In the genomic region with DNA sequence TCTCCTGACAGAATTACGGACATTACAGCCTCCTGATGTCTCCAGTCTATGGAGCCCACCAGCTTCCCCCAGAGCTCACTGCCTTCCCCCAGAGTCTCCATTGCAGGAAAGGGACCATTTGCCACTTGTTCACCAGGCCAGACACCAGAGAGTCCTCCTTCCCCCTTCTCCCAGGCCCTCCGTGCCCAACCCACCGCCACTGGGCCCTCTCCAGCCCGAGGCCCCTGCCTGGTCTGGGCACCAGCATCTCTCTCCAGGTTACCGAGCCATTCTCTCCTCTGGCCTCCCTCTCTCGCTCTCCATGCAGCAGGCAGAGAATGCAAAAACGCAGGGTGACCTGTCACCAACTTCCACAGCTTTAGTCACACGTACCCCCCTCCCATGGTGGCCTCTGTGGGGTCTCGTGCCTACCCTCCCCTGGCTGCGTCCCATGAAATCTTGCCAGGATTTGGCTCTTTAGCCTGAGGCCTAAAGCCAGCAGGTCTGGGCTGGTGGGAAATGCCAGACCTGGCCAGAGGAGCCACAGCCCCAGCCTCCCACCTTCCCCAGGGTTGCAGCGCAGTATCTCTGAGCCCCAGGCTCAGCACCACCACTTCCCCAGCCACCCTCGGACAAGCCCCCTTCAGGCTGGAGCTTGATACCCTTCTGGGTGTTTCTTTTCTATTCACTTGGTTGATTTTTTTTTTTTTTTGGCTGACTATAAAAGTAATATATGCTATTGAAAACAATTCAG, we compare ENCODE assay signal across 10 cellular contexts. TPM values are rescaled to one million over a fixed set of nuclear protein-coding genes. Genes with fewer than 3 reads are reported as not detected.
A peak's percentile ranks its signal among the peaks of the same experiment; 100 is the strongest.
DNase-seq lines count a peak whose midpoint lies in the region; ATAC-seq and TF ChIP-seq lines count a peak whose summit lies in the region.
"Had no signal": no experiment of that assay in that cellular context is flagged by ENCODE, and none has a peak within 500 bp of the region (broad histone marks: within the 10 kb centered on the region; RNA-seq: fewer than 3 reads in every experiment).

No MANE protein-coding gene starts in this region.

- WGBS in endodermal cell (ENCODE audit: insufficient coverage in 1 of 2, insufficient read length in 1 of 2), 2 experiments = 87 to 91% methylated on average over 8 to 12 of the region's 12 CpGs

- no peak overlapping the region for H3K9ac ChIP-seq in endodermal cell (ENCODE audit: extremely low read depth, low read length, poor library complexity, severe bottlenecking)

- H3K27ac ChIP-seq in breast epithelium (peak overlapping the region; percentile 68 to 90), endodermal cell (ENCODE audit: low read depth, low read length) (peak overlapping the region; percentile 13)

- BruUV-seq in MCF 10A (replicated peaks; lab: Mats Ljungman, UMichigan) = no TSS peak

- H3K36me3 ChIP-seq in breast epithelium (no peaks in the 10 kb centered on the region), endodermal cell (ENCODE audit: control insufficient read depth, insufficient read depth, low read length) (no peaks in the 10 kb centered on the region)

- no peaks in the 10 kb centered on the region for H3K27me3 ChIP-seq in breast epithelium
- no peaks in the 10 kb centered on the region for H3K27me3 ChIP-seq in endodermal cell (ENCODE audit: control insufficient read depth, insufficient read depth, low read length, poor library complexity, severe bottlenecking)

- TF ChIP-seq CTCF in breast epithelium (IDR thresholded peaks at IDR 0.05) (no peak), MCF 10A (IDR thresholded peaks at IDR 0.05; ENCODE audit: unreplicated experiment) (no peak), endodermal cell (conservative IDR thresholded peaks at IDR 0.05) (no peak), neural crest cell (conservative IDR thresholded peaks at IDR 0.05) (no peak), type B pancreatic cell (conservative IDR thresholded peaks at IDR 0.05) (no peak)

- H3K4me3 Mint-ChIP-seq in MCF 10A (ENCODE audit: unreplicated experiment) = no peak overlapping the region
- no peak overlapping the region for H3K4me3 Mint-ChIP-seq in endodermal cell
- no peak overlapping the region for H3K4me3 Mint-ChIP-seq in neural crest cell
- H3K4me3 Mint-ChIP-seq in type B pancreatic cell = peak overlapping the region; percentile 27

- TF ChIP-seq POLR2A in breast epithelium (IDR thresholded peaks at IDR 0.05) = no peak

- intact Hi-C loops in breast epithelium (cut with DNase I; ENCODE audit: low total_unique reads) = no loop called here
- intact Hi-C loops in MCF 10A (cut with micrococcal nuclease) = no loop called here

- peaks cover 14 to 24% of the 10 kb centered on the region in 2 donors for H3K4me1 ChIP-seq in breast epithelium
- H3K4me1 ChIP-seq in endodermal cell (ENCODE audit: control insufficient read depth, insufficient read depth, low read length) = peaks cover 40% of the 10 kb centered on the region

- CTCF ChIA-PET in MCF 10A (lab: Yijun Ruan, JAX) = interaction anchor here (0.6 to 1.7 kb wide), 4 partner anchors 9 to 614 kb away, joined by 3 to 5 read pairs (median 3); no protein-coding TSS in a partner anchor

- H3K27ac Mint-ChIP-seq in MCF 10A (ENCODE audit: low read depth, unreplicated experiment) (no peak overlapping the region), endodermal cell (peak overlapping the region; percentile 76), neural crest cell (ENCODE audit: unreplicated experiment) (peak overlapping the region; percentile 95), type B pancreatic cell (peak overlapping the region; percentile 70)

- peak overlapping the region in 2 of 3 donors; percentile 23 to 53 for H3K4me3 ChIP-seq in breast epithelium
- H3K4me3 ChIP-seq in endodermal cell (ENCODE audit: low read length) = no peak overlapping the region
- H3K4me3 ChIP-seq: A549 had no signal

- ATAC-seq in GM18861 (IDR thresholded peaks at IDR 0.05; ENCODE audit: unreplicated experiment) (no peak), GM19351 (IDR thresholded peaks at IDR 0.05; ENCODE audit: unreplicated experiment) (no peak)

- H3K36me3 Mint-ChIP-seq in MCF 10A (ENCODE audit: insufficient read depth, unreplicated experiment) (peaks cover 7% of the 10 kb centered on the region), endodermal cell (ENCODE audit: low read depth) (no peaks in the 10 kb centered on the region), neural crest cell (ENCODE audit: low read depth) (no peaks in the 10 kb centered on the region), type B pancreatic cell (no peaks in the 10 kb centered on the region)

- H3K4me1 Mint-ChIP-seq in MCF 10A (ENCODE audit: insufficient read depth, unreplicated experiment) (peaks cover 25% of the 10 kb centered on the region), endodermal cell (peaks cover 49% of the 10 kb centered on the region), neural crest cell (peaks cover 33% of the 10 kb centered on the region), type B pancreatic cell (ENCODE audit: unreplicated experiment) (peaks cover 36% of the 10 kb centered on the region)

- POLR2A ChIA-PET in MCF 10A (lab: Yijun Ruan, JAX) = no interaction called here

- H3K9me3 ChIP-seq in breast epithelium = no peaks in the 10 kb centered on the region
- no peaks in the 10 kb centered on the region for H3K9me3 ChIP-seq in endodermal cell (ENCODE audit: control insufficient read depth, low read length)
- H3K9me3 ChIP-seq: A549 had no signal

- DNase-seq in breast epithelium (ENCODE audit: low spot score in 2 of 2) (no peak), MCF 10A (ENCODE audit: unreplicated experiment) (no peak), endodermal cell (peak; percentile 49), neural crest cell (ENCODE audit: low read depth, low spot score) (no peak), type B pancreatic cell (ENCODE audit: extremely low spot score, unreplicated experiment) (no peak)
- no peak for DNase-seq in activated CD8-positive, alpha-beta memory T cell treated with anti-CD3 and anti-CD28 coated beads, Interleukin-2, amount 50 U/mL, for 4 hours
- DNase-seq: T-helper 9 cell had no signal

- no peaks in the 10 kb centered on the region for H3K27me3 Mint-ChIP-seq in MCF 10A (ENCODE audit: insufficient read depth, unreplicated experiment)
- no peaks in the 10 kb centered on the region for H3K27me3 Mint-ChIP-seq in endodermal cell (ENCODE audit: insufficient read depth)
- no peaks in the 10 kb centered on the region for H3K27me3 Mint-ChIP-seq in neural crest cell (ENCODE audit: low read depth)
- H3K27me3 Mint-ChIP-seq in type B pancreatic cell = no peaks in the 10 kb centered on the region

- H3K9me3 Mint-ChIP-seq in MCF 10A (ENCODE audit: unreplicated experiment) (no peaks in the 10 kb centered on the region), endodermal cell (no peaks in the 10 kb centered on the region), neural crest cell (no peaks in the 10 kb centered on the region), type B pancreatic cell (no peaks in the 10 kb centered on the region)

RNA-seq across cellular contexts. Expression of a gene that starts 6.8 kb away (rescaled TPM):
- total RNA-seq in breast epithelium (100 to 1,000 TPM; 168 to 264 (median 259) TPM), MCF 10A (2022) (80.5 TPM in 2 replicates), endodermal cell (100 to 1,000 TPM; 414 to 454 TPM), neural crest cell (179 and 191 TPM in 2 replicates), type B pancreatic cell (ENCODE audit: low replicate concordance) (151 and 229 TPM in 2 replicates)
- 364 TPM for polyA plus RNA-seq in endodermal cell (2013, experiment 1 of 2)
- 386 TPM for polyA plus RNA-seq in endodermal cell (2013, experiment 2 of 2)

RNA-seq across cellular contexts. Expression of a gene that starts 29.5 kb away (rescaled TPM):
- total RNA-seq in breast epithelium = 10 to 100 TPM; 10.5 to 25.9 (median 14.8) TPM
- total RNA-seq in MCF 10A (2022) = 5.6 and 5.7 TPM in 2 replicates
- total RNA-seq in endodermal cell = 1 to 10 TPM; 3.0 to 8.6 TPM
- 9.4 TPM for polyA plus RNA-seq in endodermal cell (2013, experiment 1 of 2)
- 7.7 TPM for polyA plus RNA-seq in endodermal cell (2013, experiment 2 of 2)
- total RNA-seq in neural crest cell = 13.3 and 15.4 TPM in 2 replicates
- total RNA-seq in type B pancreatic cell (ENCODE audit: low replicate concordance) = 7.5 and 11.3 TPM in 2 replicates
